Comparison of ENCODE assay signal across 14 cellular contexts in genomic region chr15:45116482-45117326, GRCh38. TPM values are rescaled to one million over a fixed set of nuclear protein-coding genes. Genes with fewer than 3 reads are reported as not detected.
DNase-seq lines count a peak whose midpoint lies in the region; ATAC-seq and TF ChIP-seq lines count a peak whose summit lies in the region.
"Had no signal": no experiment of that assay in that cellular context is flagged by ENCODE, and none has a peak within 500 bp of the region (broad histone marks: within the 10 kb centered on the region; RNA-seq: fewer than 3 reads in every experiment).

No MANE protein-coding gene starts in this region.

- H3K4me3 ChIP-seq in hepatocyte (no peak overlapping the region), psoas muscle (peak overlapping the region; percentile 49)

- H3K4me2 ChIP-seq in hepatocyte: peak overlapping the region; percentile 49

- H3K27ac ChIP-seq in hepatocyte (no peak overlapping the region), psoas muscle (no peak overlapping the region)

- ATAC-seq in psoas muscle (peak in 1 of 4 donors; percentile 50), GM18517 (IDR thresholded peaks at IDR 0.05; ENCODE audit: unreplicated experiment) (no peak)

- no peaks in the 10 kb centered on the region for H3K9me2 ChIP-seq in hepatocyte (replicated peaks; ENCODE audit: insufficient read depth)

- 35% methylated on average over 57 of the region's 66 CpGs for WGBS in hepatocyte (ENCODE audit: low lambda C conversion rate, missing lambda C conversion rate)
- WGBS in psoas muscle, 3 donors: 6 to 8% (median 6%) methylated on average over 57 to 66 of the region's 66 CpGs

- H3K36me3 ChIP-seq in hepatocyte (replicated peaks; ENCODE audit: insufficient read depth, low read depth) (no peaks in the 10 kb centered on the region), psoas muscle (ENCODE audit: insufficient read depth in 1 of 2, low read depth in 1 of 2) (no peaks in the 10 kb centered on the region)

- DNase-seq in GM13977 (ENCODE audit: low spot score): no peak
- peak; percentile 50 for DNase-seq in NCI-H69 (lab: John Stamatoyannopoulos, UW)
- no peak for DNase-seq in hepatocyte (ENCODE audit: low spot score)
- DNase-seq in psoas muscle: no peak
- no peak for DNase-seq in T-helper 1 cell
- DNase-seq in stimulated activated naive CD4-positive, alpha-beta T cell treated with Interleukin-2 at 50 U/mL for 16 hours (lab: John Stamatoyannopoulos, UW): no peak
- DNase-seq: activated CD4-positive, alpha-beta T cell treated with anti-CD3 and anti-CD28 coated beads, Interleukin-2, amount 50 U/mL, for 1 hour; activated gamma-delta T cell treated with Interleukin-2 at 50 U/mL for 16 hours; Caco-2; central memory CD4-positive, alpha-beta T cell; MM.1S; NCI-H446 treated with DMSO at 0.1 percent for 48 hours had no signal

- TF ChIP-seq CTCF in GM13977 (IDR thresholded peaks at IDR 0.05; ENCODE audit: extremely low read depth, insufficient read depth, missing control alignments): peak; percentile 1
- no peak for TF ChIP-seq CTCF in hepatocyte (IDR thresholded peaks at IDR 0.05; ENCODE audit: poor library complexity)
- no peak for TF ChIP-seq CTCF in psoas muscle (IDR thresholded peaks at IDR 0.05)

- intact Hi-C loops in psoas muscle (cut with DNase I): no loop called here

- H3K27me3 ChIP-seq in hepatocyte: peaks cover 57% of the 10 kb centered on the region
- H3K27me3 ChIP-seq in psoas muscle (ENCODE audit: insufficient read depth in 3 of 3, low read length in 2 of 3): peaks cover 0 to 83% (median 38%) of the 10 kb centered on the region in 3 donors

- H2AFZ ChIP-seq in hepatocyte: no peak overlapping the region

- in situ Hi-C loops in GM13977 (cut with MboI; ENCODE audit: low pct_unique_long_range_greater_than_20kb, low sequenced_read_pairs, unreplicated experiment): no loop called here

- no peaks in the 10 kb centered on the region for H3K79me2 ChIP-seq in hepatocyte

- no peaks in the 10 kb centered on the region for H4K20me1 ChIP-seq in hepatocyte (ENCODE audit: insufficient read depth, poor library complexity, severe bottlenecking)

- H3K4me1 ChIP-seq in hepatocyte (ENCODE audit: insufficient read depth) (peaks cover 20% of the 10 kb centered on the region), psoas muscle (peaks cover 22% of the 10 kb centered on the region)

- H3K9me3 ChIP-seq in hepatocyte (ENCODE audit: low read depth) (no peaks in the 10 kb centered on the region), psoas muscle (no peaks in the 10 kb centered on the region)
- H3K9me3 ChIP-seq: Caco-2 had no signal

RNA-seq across cellular contexts. Expression of gene DUOXA2, which starts 2.6 kb away (rescaled TPM):
- total RNA-seq in hepatocyte (13.8 and 24.6 TPM in 2 replicates), psoas muscle (not detected)
- polyA plus RNA-seq in hepatocyte (35.8 and 40.1 TPM in 2 replicates), psoas muscle (under 1 TPM in 1 of 3 donors, not detected in 2; 0.11 TPM)
- total RNA-seq: temporal lobe had no signal

RNA-seq across cellular contexts. Expression of gene DUOX2, which starts 2.7 kb away (rescaled TPM):
- total RNA-seq in hepatocyte (34.2 and 37.4 TPM in 2 replicates), psoas muscle (under 1 TPM in 2 of 4 donors, not detected in 2; 0.04 to 0.73 TPM)
- polyA plus RNA-seq in hepatocyte (21.4 and 25.8 TPM in 2 replicates), psoas muscle (under 1 TPM; 0.01 to 0.06 (median 0.01) TPM)
- total RNA-seq: temporal lobe had no signal

RNA-seq across cellular contexts. Expression of gene DUOXA1, which starts 13.0 kb away (rescaled TPM):
- total RNA-seq in hepatocyte (7.5 and 10.9 TPM in 2 replicates), psoas muscle (under 1 TPM in 2 of 4 donors, not detected in 2; 0.44 to 0.56 TPM)
- polyA plus RNA-seq in hepatocyte (6.3 and 15.2 TPM in 2 replicates), psoas muscle (under 1 TPM in 2 of 3 donors, not detected in 1; 0.04 to 0.05 TPM)
- total RNA-seq: Caco-2 had no signal

RNA-seq across cellular contexts. Expression of gene DUOX1, which starts 13.1 kb away (rescaled TPM):
- total RNA-seq in hepatocyte: 3.3 and 3.8 TPM in 2 replicates
- polyA plus RNA-seq in hepatocyte: 4.3 and 7.7 TPM in 2 replicates
- under 1 TPM; 0.46 to 0.94 (median 0.59) TPM for total RNA-seq in psoas muscle
- polyA plus RNA-seq in psoas muscle: under 1 TPM; 0.03 to 0.18 (median 0.17) TPM
- total RNA-seq: temporal lobe had no signal

Comparison
In these comparisons a context has a peak if more than half of its experiments do, and no peak if none do; other contexts are left out.
1. RNA of gene DUOXA2, which starts 2.6 kb away (total RNA-seq): 13.8 to 24.6 TPM in hepatocyte; not detected in psoas muscle; every median in the first group is over 10 times any median in the second.
2. RNA of gene DUOX2, which starts 2.7 kb away (total RNA-seq): 34.2 to 37.4 TPM in hepatocyte; 0.04 to 0.73 TPM in psoas muscle; every median in the first group is over 10 times any median in the second.